ENCODE assay signal across 31 cellular contexts in genomic region chr15:40986820-40987219, GRCh38. TPM values are rescaled to one million over a fixed set of nuclear protein-coding genes. Genes with fewer than 3 reads are reported as not detected.
"Had no signal": no experiment of that assay in that cellular context is flagged by ENCODE, and none has a peak within 500 bp of the region (broad histone marks: within the 10 kb centered on the region; RNA-seq: fewer than 3 reads in every experiment).

No MANE protein-coding gene starts in this region.

- H3K27ac Mint-ChIP-seq: activated naive CD8-positive, alpha-beta T cell; activated T-cell treated with anti-CD3 and anti-CD28 coated beads, Interleukin-2, amount 50 U/mL, for 24 hours; brain; type B pancreatic cell had no signal

- DNase-seq: activated CD4-positive, alpha-beta T cell treated with anti-CD3 and anti-CD28 coated beads for 48 hours; activated CD4-positive, alpha-beta T cell treated with anti-CD3 and anti-CD28 coated beads, Interleukin-2, amount 50 U/mL, for 48 hours; activated CD8-positive, alpha-beta memory T cell treated with anti-CD3 and anti-CD28 coated beads, Interleukin-2, amount 50 U/mL, for 48 hours; activated gamma-delta T cell; activated T-cell treated with anti-CD3 and anti-CD28 coated beads, Interleukin-2, amount 50 U/mL, for 24 hours; anterior cingulate cortex; cerebellar nuclear complex; colonic mucosa; effector CD8-positive, alpha-beta T cell; gastrocnemius medialis; glutamatergic neuron; left lung; lower lobe of right lung; mesenchymal stem cell; naive thymus-derived CD8-positive, alpha-beta T cell; posterior cingulate gyrus; stimulated activated CD4-positive, alpha-beta T cell treated with anti-CD3 and anti-CD28 coated beads, Interleukin-12 subunit alpha, Interleukin-12 subunit beta, amount 100 ng/mL, for 4 hours; stimulated activated CD4-positive, alpha-beta T cell treated with anti-CD3 and anti-CD28 coated beads, Interleukin-4, amount 100 ng/mL, for 1 hour; stimulated activated naive CD8-positive, alpha-beta T cell treated with anti-CD3 and anti-CD28 coated beads, Interleukin-15, Interleukin-2, amounts not matched to agents 100 U/mL and 50 U/mL, for 24 hours; T1000; testis; uterus; WERI-Rb-1 had no signal

- FAIRE-seq: islet of Langerhans had no signal

- H3K27me3 Mint-ChIP-seq: activated naive CD8-positive, alpha-beta T cell; activated T-cell treated with anti-CD3 and anti-CD28 coated beads, Interleukin-2, amount 50 U/mL, for 24 hours; brain; naive thymus-derived CD8-positive, alpha-beta T cell; type B pancreatic cell had no signal

- H3K9me3 Mint-ChIP-seq: activated T-cell treated with anti-CD3 and anti-CD28 coated beads, Interleukin-2, amount 50 U/mL, for 24 hours; brain; type B pancreatic cell had no signal

- H3K4me1 ChIP-seq: colonic mucosa, gastrocnemius medialis, lower lobe of right lung, testis, uterus had no signal

- H3K9me3 ChIP-seq: colonic mucosa, gastrocnemius medialis, left lung, lower lobe of right lung, testis, uterus had no signal

- ATAC-seq: activated CD4-positive, CD25-positive, alpha-beta regulatory T cell treated with anti-CD3 and anti-CD28 coated beads, Interleukin-2, amount 50 U/mL, for 24 hours; gastrocnemius medialis; left lung; lower lobe of right lung; naive thymus-derived CD8-positive, alpha-beta T cell; sciatic nerve; stimulated activated naive CD8-positive, alpha-beta T cell treated with anti-CD3 and anti-CD28 coated beads, Interleukin-15, Interleukin-2, amounts not matched to agents 100 U/mL and 50 U/mL, for 24 hours had no signal

- H3K4me3 ChIP-seq: cardiac muscle cell, colonic mucosa, gastrocnemius medialis, left lung, lower lobe of right lung, skin epidermis, testis, uterus had no signal

- H3K4me3 Mint-ChIP-seq: activated naive CD8-positive, alpha-beta T cell; activated T-cell treated with anti-CD3 and anti-CD28 coated beads, Interleukin-2, amount 50 U/mL, for 24 hours; brain; naive thymus-derived CD8-positive, alpha-beta T cell; type B pancreatic cell had no signal

- H3K36me3 ChIP-seq: uterus had no signal

- H3K27me3 ChIP-seq: cardiac muscle cell, colonic mucosa, gastrocnemius medialis, left lung, testis, uterus had no signal

- H3K27ac ChIP-seq: cardiac muscle cell, colonic mucosa, gastrocnemius medialis, left lung, lower lobe of right lung, testis, uterus, WERI-Rb-1 had no signal

- H3K4me1 Mint-ChIP-seq: naive thymus-derived CD8-positive, alpha-beta T cell had no signal

RNA-seq across cellular contexts. Expression of gene CHAC1, which starts 33.5 kb away (rescaled TPM):
- polyA plus RNA-seq: naive thymus-derived CD8-positive, alpha-beta T cell had no signal

RNA-seq across cellular contexts. Expression of gene DLL4, which starts 57.7 kb away (rescaled TPM):
- polyA plus RNA-seq: cardiac muscle cell; naive thymus-derived CD8-positive, alpha-beta T cell had no signal
